In genomic region chr20:45918779-45919535, GRCh38 we compare ENCODE assay signal across 14 cellular contexts. TPM values are rescaled to one million over a fixed set of nuclear protein-coding genes. Genes with fewer than 3 reads are reported as not detected.
DNase-seq lines count a peak whose midpoint lies in the region; ATAC-seq and TF ChIP-seq lines count a peak whose summit lies in the region.
"Had no signal": no experiment of that assay in that cellular context is flagged by ENCODE, and none has a peak within 500 bp of the region (broad histone marks: within the 10 kb centered on the region; RNA-seq: fewer than 3 reads in every experiment).

No MANE protein-coding gene starts in this region.

- peaks cover 38% of the 10 kb centered on the region for H3K4me1 Mint-ChIP-seq in chondrocyte (ENCODE audit: low read depth)
- peaks cover 17% of the 10 kb centered on the region for H3K4me1 Mint-ChIP-seq in glutamatergic neuron (ENCODE audit: low read depth, unreplicated experiment)

- H3K9me3 ChIP-seq in parathyroid adenoma (ENCODE audit: control insufficient read depth, low read length) = no peaks in the 10 kb centered on the region
- no peaks in the 10 kb centered on the region for H3K9me3 ChIP-seq in upper lobe of right lung
- H3K9me3 ChIP-seq: pancreas had no signal

- H3K9me3 Mint-ChIP-seq in chondrocyte (ENCODE audit: low read depth) (no peaks in the 10 kb centered on the region), glutamatergic neuron (ENCODE audit: unreplicated experiment) (peaks cover 3% of the 10 kb centered on the region)

- no peak overlapping the region for H3K4me2 ChIP-seq in parathyroid adenoma (ENCODE audit: low read length)

- no peaks in the 10 kb centered on the region for H3K27me3 ChIP-seq in parathyroid adenoma (ENCODE audit: control insufficient read depth, insufficient read depth, low read length)
- H3K27me3 ChIP-seq in upper lobe of right lung = no peaks in the 10 kb centered on the region
- H3K27me3 ChIP-seq: pancreas had no signal

- H3K27ac Mint-ChIP-seq in chondrocyte (ENCODE audit: unreplicated experiment) (peak overlapping the region; percentile 95), glutamatergic neuron (ENCODE audit: unreplicated experiment) (peak overlapping the region; percentile 95)

- H2AFZ ChIP-seq in parathyroid adenoma = no peak overlapping the region

- H3K4me3 Mint-ChIP-seq in chondrocyte (ENCODE audit: unreplicated experiment) = no peak overlapping the region
- H3K4me3 Mint-ChIP-seq in glutamatergic neuron (ENCODE audit: unreplicated experiment) = no peak overlapping the region

- TF ChIP-seq CTCF in chondrocyte (IDR thresholded peaks at IDR 0.05) = no peak
- no peak for TF ChIP-seq CTCF in glutamatergic neuron (IDR thresholded peaks at IDR 0.05; ENCODE audit: partially characterized antibody, unreplicated experiment)
- no peak for TF ChIP-seq CTCF in parathyroid adenoma (IDR thresholded peaks at IDR 0.05)
- no peak for TF ChIP-seq CTCF in upper lobe of right lung (IDR thresholded peaks at IDR 0.05)

- H3K9ac ChIP-seq in parathyroid adenoma = no peak overlapping the region

- H3K4me1 ChIP-seq in parathyroid adenoma (peaks cover under 1% of the 10 kb centered on the region), upper lobe of right lung (peaks cover 48% of the 10 kb centered on the region)

- DNase-seq in chondrocyte (ENCODE audit: low spot score) (no peak), glutamatergic neuron (no peak), upper lobe of right lung (no peak), retina (no peak), NCI-H748 treated with DMSO at 0.1 percent for 48 hours (lab: John Stamatoyannopoulos, UW) (no peak), RPMI8226 (no peak)
- DNase-seq: activated T-cell treated with anti-CD3 and anti-CD28 coated beads, Interleukin-2, amount 50 U/mL, for 1 hour; mesendoderm; NCI-H2227 treated with DMSO at 0.1 percent for 48 hours; stimulated activated naive CD4-positive, alpha-beta T cell; SW 1271 had no signal

- H3K4me3 ChIP-seq in parathyroid adenoma (ENCODE audit: low read depth, low read length) (no peak overlapping the region), upper lobe of right lung (no peak overlapping the region)
- H3K4me3 ChIP-seq: pancreas had no signal

- no peaks in the 10 kb centered on the region for H3K36me3 ChIP-seq in parathyroid adenoma (ENCODE audit: control insufficient read depth, insufficient read depth, low read length)
- no peaks in the 10 kb centered on the region for H3K36me3 ChIP-seq in upper lobe of right lung
- H3K36me3 ChIP-seq: pancreas had no signal

- H3K27me3 Mint-ChIP-seq in chondrocyte (ENCODE audit: low read depth) = no peaks in the 10 kb centered on the region
- peaks cover 3% of the 10 kb centered on the region for H3K27me3 Mint-ChIP-seq in glutamatergic neuron (ENCODE audit: unreplicated experiment)

- ATAC-seq in upper lobe of right lung = no peak

- H3K27ac ChIP-seq in parathyroid adenoma (peak overlapping the region; percentile 24), upper lobe of right lung (peak overlapping the region; percentile 67)

- intact Hi-C loops in upper lobe of right lung (cut with DNase I) = no loop called here

- no peaks in the 10 kb centered on the region for H3K79me2 ChIP-seq in parathyroid adenoma

- H3K36me3 Mint-ChIP-seq in chondrocyte (ENCODE audit: low read depth) (no peaks in the 10 kb centered on the region), glutamatergic neuron (ENCODE audit: unreplicated experiment) (no peaks in the 10 kb centered on the region)

RNA-seq across cellular contexts. Expression of gene PLTP, which starts 7.0 kb away (rescaled TPM):
- 48.1 to 53.1 TPM (median 48.5 TPM) in 3 replicates for total RNA-seq in chondrocyte
- total RNA-seq in glutamatergic neuron (ENCODE audit: unreplicated experiment) = 29.7 TPM
- total RNA-seq in upper lobe of right lung = 65.9 TPM

RNA-seq across cellular contexts. Expression of gene PCIF1, which starts 15.5 kb away (rescaled TPM):
- 23.5 to 25.7 TPM (median 24.9 TPM) in 3 replicates for total RNA-seq in chondrocyte
- total RNA-seq in glutamatergic neuron (ENCODE audit: unreplicated experiment) = 37.6 TPM
- total RNA-seq in upper lobe of right lung = 43.1 TPM

RNA-seq across cellular contexts. Expression of gene CTSA, which starts 27.8 kb away (rescaled TPM):
- 172 to 199 TPM (median 175 TPM) in 3 replicates for total RNA-seq in chondrocyte
- total RNA-seq in glutamatergic neuron (ENCODE audit: unreplicated experiment) = 63.7 TPM
- total RNA-seq in upper lobe of right lung = 164 TPM

RNA-seq across cellular contexts. Expression of gene NEURL2, which starts 27.9 kb away (rescaled TPM):
- total RNA-seq in chondrocyte (1.8 to 3.0 TPM (median 2.7 TPM) in 3 replicates), glutamatergic neuron (ENCODE audit: unreplicated experiment) (3.5 TPM), upper lobe of right lung (2.8 TPM)

RNA-seq across cellular contexts. Expression of gene SPATA25, which starts 31.5 kb away (rescaled TPM):
- total RNA-seq in chondrocyte (0.49 to 1.4 TPM (median 1.2 TPM) in 3 replicates), glutamatergic neuron (ENCODE audit: unreplicated experiment) (1.2 TPM), upper lobe of right lung (1.3 TPM)
- total RNA-seq: Daoy had no signal
